ENCODE assay signal across 21 cellular contexts in the genomic region with DNA sequence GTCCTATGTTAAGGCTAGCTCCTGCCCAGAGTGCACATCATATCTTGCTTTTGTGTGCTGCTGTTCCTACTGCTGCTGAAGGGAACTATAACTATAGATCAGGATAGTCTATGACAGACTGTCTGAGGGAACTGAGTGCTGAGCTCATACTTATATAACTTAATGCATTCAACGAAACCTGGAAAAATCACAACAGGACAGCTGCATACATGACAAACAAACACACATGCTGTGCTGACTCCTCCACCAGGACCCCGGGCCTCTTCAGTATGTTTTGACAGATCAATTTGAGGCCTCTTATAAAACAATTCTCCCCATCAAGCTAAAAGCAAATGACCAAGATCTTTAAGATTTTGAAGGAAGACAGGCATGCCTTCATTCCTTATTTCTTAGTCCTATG.
"Had no signal": no experiment of that assay in that cellular context is flagged by ENCODE, and none has a peak within 500 bp of the region (broad histone marks: within the 10 kb centered on the region; RNA-seq: fewer than 3 reads in every experiment).

No MANE protein-coding gene starts in this region.

- H3K36me3 Mint-ChIP-seq: memory B cell; naive thymus-derived CD4-positive, alpha-beta T cell; type B pancreatic cell had no signal

- H3K9me3 ChIP-seq: left ventricle myocardium inferior, lower lobe of right lung, suprapubic skin, thyroid gland had no signal

- H3K4me1 Mint-ChIP-seq: memory B cell; naive thymus-derived CD4-positive, alpha-beta T cell had no signal

- H3K4me2 ChIP-seq: hepatocyte had no signal

- H3K27ac ChIP-seq: coronary artery, dorsolateral prefrontal cortex, hepatocyte, left ventricle myocardium inferior, lower lobe of right lung, suprapubic skin, thyroid gland had no signal

- H3K9me3 Mint-ChIP-seq: memory B cell, nephron progenitor cell, type B pancreatic cell had no signal

- H3K36me3 ChIP-seq: left ventricle myocardium inferior, lower lobe of right lung, suprapubic skin, thyroid gland had no signal

- ATAC-seq: left cardiac atrium; lower lobe of right lung; naive thymus-derived CD4-positive, alpha-beta T cell; right cardiac atrium; stimulated activated naive CD8-positive, alpha-beta T cell treated with anti-CD3 and anti-CD28 coated beads, Interleukin-15, Interleukin-2, amounts not matched to agents 100 U/mL and 50 U/mL, for 24 hours had no signal

- H3K4me1 ChIP-seq: left ventricle myocardium inferior, lower lobe of right lung, suprapubic skin, thyroid gland had no signal

- H2AFZ ChIP-seq: hepatocyte had no signal

- H3K27ac Mint-ChIP-seq: memory B cell; naive thymus-derived CD4-positive, alpha-beta T cell; nephron progenitor cell; type B pancreatic cell had no signal

- H3K27me3 Mint-ChIP-seq: naive thymus-derived CD4-positive, alpha-beta T cell; type B pancreatic cell had no signal

- H3K4me3 Mint-ChIP-seq: memory B cell; naive thymus-derived CD4-positive, alpha-beta T cell; nephron progenitor cell; type B pancreatic cell had no signal

- H3K27me3 ChIP-seq: hepatocyte, suprapubic skin, thyroid gland had no signal

- H3K4me3 ChIP-seq: coronary artery, dorsolateral prefrontal cortex, hepatocyte, left ventricle myocardium inferior, lower lobe of right lung, suprapubic skin, thyroid gland had no signal

- DNase-seq: dorsolateral prefrontal cortex; effector CD8-positive, alpha-beta T cell; foreskin melanocyte; head of caudate nucleus; kidney; left cardiac atrium; left ventricle myocardium inferior; lower lobe of right lung; naive thymus-derived CD4-positive, alpha-beta T cell; nephron progenitor cell; posterior cingulate gyrus; right cardiac atrium; small intestine; stimulated activated CD4-positive, alpha-beta T cell treated with anti-CD3 and anti-CD28 coated beads, Interleukin-12 subunit alpha, Interleukin-12 subunit beta, amount 100 ng/mL, for 4 hours; stimulated activated naive CD8-positive, alpha-beta T cell treated with anti-CD3 and anti-CD28 coated beads, Interleukin-15, Interleukin-2, amounts not matched to agents 100 U/mL and 50 U/mL, for 24 hours; thyroid gland had no signal
